9 cellular contexts compared by ENCODE assay signal in the genomic region with DNA sequence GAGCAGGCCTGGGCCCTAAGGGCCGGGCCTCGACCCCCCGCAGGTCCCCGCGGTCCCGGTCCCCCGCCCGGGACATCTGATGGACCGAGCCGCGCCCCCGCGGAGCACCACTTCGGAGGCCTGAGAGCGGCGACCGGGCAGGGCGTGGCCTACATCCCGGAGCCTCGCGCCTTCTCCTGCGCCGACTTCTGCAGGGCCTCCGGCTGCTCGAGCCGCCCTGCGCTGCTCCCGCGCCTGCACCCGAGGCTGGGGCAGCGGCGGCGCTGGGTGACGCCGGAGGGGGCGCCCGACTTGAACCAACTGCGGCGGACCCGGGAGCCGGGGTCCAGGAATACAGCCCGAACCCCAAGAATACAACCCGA. TPM values are rescaled to one million over a fixed set of nuclear protein-coding genes. Genes with fewer than 3 reads are reported as not detected.
DNase-seq lines count a peak whose midpoint lies in the region; ATAC-seq, FAIRE-seq and TF ChIP-seq lines count a peak whose summit lies in the region.
"Had no signal": no experiment of that assay in that cellular context is flagged by ENCODE, and none has a peak within 500 bp of the region (broad histone marks: within the 10 kb centered on the region; RNA-seq: fewer than 3 reads in every experiment).

No MANE protein-coding gene starts in this region.

- TF ChIP-seq POLR2A in GM12892 (IDR thresholded peaks at IDR 0.05; ENCODE audit: low read depth, low read length): no peak
- no peak for TF ChIP-seq POLR2A in gastroesophageal sphincter (IDR thresholded peaks at IDR 0.05)
- no peak for TF ChIP-seq POLR2A in spleen (IDR thresholded peaks at IDR 0.05)

- H3K36me3 ChIP-seq in gastroesophageal sphincter: no peaks in the 10 kb centered on the region
- no peaks in the 10 kb centered on the region for H3K36me3 ChIP-seq in spleen

- 20% methylated on average over 2 of the region's 43 CpGs; no CpG with 5 or more reads in 1 of the 2 donors for WGBS in gastroesophageal sphincter (ENCODE audit: low coverage in 1 of 2), 2 donors
- 3 to 14% (median 6%) methylated on average over 18 to 43 of the region's 43 CpGs for WGBS in spleen, 5 donors

- H3K9me3 ChIP-seq in gastroesophageal sphincter (peaks cover 0 to 21% (median 0%) of the 10 kb centered on the region in 3 donors), spleen (peaks cover 0 to 23% (median 16%) of the 10 kb centered on the region in 8 donors)

- no peak for TF ChIP-seq EP300 in gastroesophageal sphincter (IDR thresholded peaks at IDR 0.05)

- intact Hi-C loops in spleen (cut with DNase I; ENCODE audit: low total_unique reads): no loop called here

- no peak overlapping the region for H3K27ac ChIP-seq in gastroesophageal sphincter
- peak overlapping the region in 1 of 8 donors; percentile 30 for H3K27ac ChIP-seq in spleen

- H3K4me1 ChIP-seq in gastroesophageal sphincter: peaks cover 0 to 13% (median 8%) of the 10 kb centered on the region in 3 donors
- H3K4me1 ChIP-seq in spleen: peaks cover 9 to 18% (median 12%) of the 10 kb centered on the region in 6 donors

- no peak for FAIRE-seq in GM12892 (lab: Jason Lieb, UNC)

- peak overlapping the region in 1 of 2 donors; percentile 40 for H3K4me3 ChIP-seq in gastroesophageal sphincter
- H3K4me3 ChIP-seq in spleen: peak overlapping the region in 7 of 8 donors; percentile 4 to 65 (median 29)

- DNase-seq in GM12892 (ENCODE audit: insufficient read length) (peak; percentile 41), spleen (peak; percentile 84), kidney glomerular epithelial cell (lab: John Stamatoyannopoulos, UW) (no peak), SW480 (ENCODE audit: low spot score) (no peak), mucosa of gallbladder (ENCODE audit: low spot score) (no peak)
- peak; percentile 72 for DNase-seq in activated CD8-positive, alpha-beta memory T cell treated with anti-CD3 and anti-CD28 coated beads, Interleukin-2, amount 50 U/mL, for 48 hours

- no peak for TF ChIP-seq CTCF in gastroesophageal sphincter (IDR thresholded peaks at IDR 0.05)
- TF ChIP-seq CTCF in spleen (IDR thresholded peaks at IDR 0.05 in 8 of 11, conservative IDR thresholded peaks at IDR 0.05 in 3 of 11): no peak

- peaks cover 17% of the 10 kb centered on the region for H3K27me3 ChIP-seq in gastroesophageal sphincter
- H3K27me3 ChIP-seq in spleen (replicated peaks in 1 of 7): peaks cover 0 to 43% (median 15%) of the 10 kb centered on the region in 7 donors

- ATAC-seq in gastroesophageal sphincter (peak; percentile 58), HG02571 (IDR thresholded peaks at IDR 0.05; ENCODE audit: unreplicated experiment) (no peak)

RNA-seq across cellular contexts. Expression of a gene that starts 14.9 kb away (rescaled TPM):
- not detected for polyA plus RNA-seq in GM12892 (2012; ENCODE audit: missing spikeins)
- not detected for total RNA-seq in gastroesophageal sphincter
- 10 to 100 TPM in 1 of 7 donors, 1 to 10 TPM in 6; 4.2 to 14.9 (median 7.9) TPM for total RNA-seq in spleen
- 1 to 10 TPM; 1.4 to 5.5 (median 2.2) TPM for polyA plus RNA-seq in spleen
- total RNA-seq in mucosa of gallbladder: not detected
- total RNA-seq: NCI-H460 had no signal

RNA-seq across cellular contexts. Expression of a gene that starts 44.6 kb away (rescaled TPM):
- not detected for polyA plus RNA-seq in GM12892 (2012; ENCODE audit: missing spikeins)
- 10 to 100 TPM in 1 of 4 donors, 1 to 10 TPM in 3; 4.8 to 10.3 (median 6.5) TPM for total RNA-seq in gastroesophageal sphincter
- total RNA-seq in spleen: 10 to 100 TPM in 2 of 7 donors, 1 to 10 TPM in 5; 3.7 to 11.2 (median 7.6) TPM
- polyA plus RNA-seq in spleen: 1 to 10 TPM; 2.0 to 8.9 (median 8.7) TPM
- total RNA-seq in mucosa of gallbladder: 25.1 TPM
- total RNA-seq: NCI-H460 had no signal

RNA-seq across cellular contexts. Expression of a gene that starts 51.8 kb away (rescaled TPM):
- polyA plus RNA-seq in GM12892 (2012; ENCODE audit: missing spikeins): not detected
- total RNA-seq in gastroesophageal sphincter: 1 to 10 TPM in 3 of 4 donors, under 1 TPM in 1; 0.96 to 3.3 (median 2.3) TPM
- 1 to 10 TPM; 1.1 to 3.1 (median 1.3) TPM for total RNA-seq in spleen
- polyA plus RNA-seq in spleen: under 1 TPM; 0.29 to 0.63 (median 0.45) TPM
- 3.3 TPM for total RNA-seq in mucosa of gallbladder

Comparison
In these comparisons a context has a peak if more than half of its experiments do, and no peak if none do; other contexts are left out.
1. DNase-seq: peak in GM12892 (single experiment), activated CD8-positive, alpha-beta memory T cell treated with anti-CD3 and anti-CD28 coated beads, Interleukin-2, amount 50 U/mL, for 48 hours (single experiment) and spleen (single experiment); none in kidney glomerular epithelial cell (single experiment), SW480 (single experiment) and mucosa of gallbladder (single experiment).